Comparison of ENCODE assay signal across 9 cellular contexts in genomic region chr2:172340394-172340793, GRCh38.
DNase-seq lines count a peak whose midpoint lies in the region; ATAC-seq, FAIRE-seq and TF ChIP-seq lines count a peak whose summit lies in the region.
"Had no signal": no experiment of that assay in that cellular context is flagged by ENCODE, and none has a peak within 500 bp of the region (broad histone marks: within the 10 kb centered on the region; RNA-seq: fewer than 3 reads in every experiment).

No MANE protein-coding gene starts in this region.

- H3K36me3 ChIP-seq in Caco-2 (ENCODE audit: control insufficient read depth, insufficient read depth, low read length) (no peaks in the 10 kb centered on the region), mammary epithelial cell (ENCODE audit: insufficient read depth, low read length) (no peaks in the 10 kb centered on the region)

- TF ChIP-seq CTCF in Caco-2 (IDR thresholded peaks at IDR 0.05; ENCODE audit: insufficient read depth in 1 of 2, low read depth in 1 of 2, low read length in 1 of 2, severe bottlenecking in 1 of 2, unreplicated experiment in 1 of 2) (no peak), mammary epithelial cell (conservative IDR thresholded peaks at IDR 0.05 in 1 of 2, IDR thresholded peaks at IDR 0.05 in 1 of 2; ENCODE audit: extremely low read depth in 1 of 2, insufficient read depth in 1 of 2, low read depth in 1 of 2, low read length in 2 of 2) (no peak), lower leg skin (IDR thresholded peaks at IDR 0.05) (no peak)

- H3K36me3 Mint-ChIP-seq in Caco-2 (ENCODE audit: insufficient read depth, unreplicated experiment), result peaks cover 6% of the 10 kb centered on the region
- H3K36me3 Mint-ChIP-seq in natural killer cell treated with Interleukin-12 subunit alpha and Interleukin-12 subunit beta and Interleukin-15 and Interleukin-18, amount 100 ng/mL, for 72 hours, result no peaks in the 10 kb centered on the region
- H3K36me3 Mint-ChIP-seq: brain had no signal

- H3K4me1 ChIP-seq in Caco-2, result peaks cover 46% of the 10 kb centered on the region
- H3K4me1 ChIP-seq in mammary epithelial cell (ENCODE audit: insufficient read depth, low read length), result peaks cover 4% of the 10 kb centered on the region

- POLR2A ChIA-PET in Caco-2 (lab: Charles Lee), result no interaction called here

- H3K27ac Mint-ChIP-seq in Caco-2 (ENCODE audit: unreplicated experiment), result peak overlapping the region; percentile 30
- peak overlapping the region; percentile 24 to 78 for H3K27ac Mint-ChIP-seq in natural killer cell treated with Interleukin-12 subunit alpha and Interleukin-12 subunit beta and Interleukin-15 and Interleukin-18, amount 100 ng/mL, for 72 hours

- no peak for TF ChIP-seq POLR2A in lower leg skin (IDR thresholded peaks at IDR 0.05)

- H4K20me1 ChIP-seq in mammary epithelial cell (ENCODE audit: insufficient read depth, low read length), result no peaks in the 10 kb centered on the region

- peak overlapping the region; percentile 85 for H2AFZ ChIP-seq in mammary epithelial cell (ENCODE audit: low read depth, low read length)

- intact Hi-C loops in Caco-2 (cut with micrococcal nuclease; ENCODE audit: unreplicated experiment), result no loop called here
- intact Hi-C loops in mammary epithelial cell (cut with micrococcal nuclease), result no loop called here
- intact Hi-C loops in lower leg skin (cut with DNase I; ENCODE audit: low total_unique reads), result no loop called here

- BruUV-seq in Caco-2 (replicated peaks; lab: Mats Ljungman, UMichigan), result no TSS peak
- no TSS peak for BruUV-seq in mammary epithelial cell (replicated peaks; lab: Mats Ljungman, UMichigan)

- peak overlapping the region; percentile 88 for H3K4me2 ChIP-seq in mammary epithelial cell (ENCODE audit: insufficient read depth, low read depth, low read length)

- CTCF ChIA-PET in Caco-2 (lab: Charles Lee), result no interaction called here
- CTCF ChIA-PET in mammary epithelial cell (lab: Charles Lee; ENCODE audit: low non-redundant PET), result no interaction called here

- H3K4me3 ChIP-seq in Caco-2 (ENCODE audit: low read depth, low read length) (no peak overlapping the region), mammary epithelial cell (replicated peaks in 1 of 3; ENCODE audit: insufficient read depth in 1 of 3, low read depth in 2 of 3, low read length in 3 of 3) (peak overlapping the region in 2 of 3 experiments; percentile 23 to 43), lower leg skin (ENCODE audit: low read depth, poor library complexity, severe bottlenecking) (no peak overlapping the region)

- dilution Hi-C loops in mammary epithelial cell (cut with HindIII; ENCODE audit: low sequenced_read_pairs), result no loop called here

- no peak overlapping the region for H3K27ac ChIP-seq in mammary epithelial cell (ENCODE audit: insufficient read depth, low read depth, low read length)

- WGBS in mammary epithelial cell (ENCODE audit: low coverage, missing lambda C conversion rate), result 2% methylated on average over 4 of the region's 4 CpGs
- 33 to 44% methylated on average over 4 of the region's 4 CpGs for WGBS in lower leg skin, 2 donors

- DNase-seq in Caco-2 (no peak), NAMALWA (ENCODE audit: low spot score) (peak; percentile 8), mammary epithelial cell (no peak), HTR-8/SVneo (ENCODE audit: insufficient read length, low spot score) (no peak), lower leg skin (ENCODE audit: low spot score in 2 of 2) (no peak), NCI-H446 (lab: John Stamatoyannopoulos, UW) (no peak)
- no peak for DNase-seq in natural killer cell treated with Interleukin-12 subunit alpha and Interleukin-12 subunit beta and Interleukin-15 and Interleukin-18, amount 100 ng/mL, for 72 hours (ENCODE audit: low spot score)

- H3K79me2 ChIP-seq in mammary epithelial cell (ENCODE audit: insufficient read depth, low read length), result no peaks in the 10 kb centered on the region

- H3K9ac ChIP-seq in mammary epithelial cell (ENCODE audit: insufficient read depth, low read length), result no peak overlapping the region

- no peak for ATAC-seq in natural killer cell treated with Interleukin-12 subunit alpha and Interleukin-12 subunit beta and Interleukin-15 and Interleukin-18, amount 100 ng/mL, for 72 hours
- no peak for ATAC-seq in GM19467 (IDR thresholded peaks at IDR 0.05; ENCODE audit: unreplicated experiment)

- H3K4me1 Mint-ChIP-seq in Caco-2 (ENCODE audit: low read depth, unreplicated experiment), result peaks cover 30% of the 10 kb centered on the region
- H3K4me1 Mint-ChIP-seq in natural killer cell treated with Interleukin-12 subunit alpha and Interleukin-12 subunit beta and Interleukin-15 and Interleukin-18, amount 100 ng/mL, for 72 hours (ENCODE audit: low read depth in 2 of 2), result peaks cover 11 to 16% of the 10 kb centered on the region in 2 donors

- H3K27me3 Mint-ChIP-seq in Caco-2 (ENCODE audit: insufficient read depth, unreplicated experiment), result no peaks in the 10 kb centered on the region
- H3K27me3 Mint-ChIP-seq in natural killer cell treated with Interleukin-12 subunit alpha and Interleukin-12 subunit beta and Interleukin-15 and Interleukin-18, amount 100 ng/mL, for 72 hours, result no peaks in the 10 kb centered on the region

- in situ Hi-C loops in mammary epithelial cell (cut with MboI; ENCODE audit: low sequenced_read_pairs in 2 of 2), result no loop called here

- H3K9me3 ChIP-seq in Caco-2 (peaks cover 9% of the 10 kb centered on the region; the same call in 1 of the 2 replicates), mammary epithelial cell (replicated peaks; ENCODE audit: insufficient read depth, low read length) (no peaks in the 10 kb centered on the region)

- H3K27me3 ChIP-seq in Caco-2 (replicated peaks; ENCODE audit: control insufficient read depth, insufficient read depth, low read length) (no peaks in the 10 kb centered on the region), mammary epithelial cell (ENCODE audit: insufficient read depth, low read length) (no peaks in the 10 kb centered on the region)

- FAIRE-seq in HTR-8/SVneo (lab: Jason Lieb, UNC), result no peak

- peak overlapping the region; percentile 46 for H3K4me3 Mint-ChIP-seq in Caco-2 (ENCODE audit: unreplicated experiment)
- peak overlapping the region; percentile 71 for H3K4me3 Mint-ChIP-seq in natural killer cell treated with Interleukin-12 subunit alpha and Interleukin-12 subunit beta and Interleukin-15 and Interleukin-18, amount 100 ng/mL, for 72 hours

- peaks cover 11% of the 10 kb centered on the region for H3K9me3 Mint-ChIP-seq in Caco-2 (ENCODE audit: unreplicated experiment)
- H3K9me3 Mint-ChIP-seq in natural killer cell treated with Interleukin-12 subunit alpha and Interleukin-12 subunit beta and Interleukin-15 and Interleukin-18, amount 100 ng/mL, for 72 hours, result peaks cover 3% of the 10 kb centered on the region

Comparison
In these comparisons a context has a peak if more than half of its experiments do, and no peak if none do; other contexts are left out.
1. H3K4me3 ChIP-seq: peak in mammary epithelial cell (2 of 3); none in Caco-2 (single experiment) and lower leg skin (single experiment).